ENCODE assay signal across 2 cellular contexts in genomic region chr3:22443834-22444233, GRCh38.
A peak's percentile ranks its signal among the peaks of the same experiment; 100 is the strongest.
TF ChIP-seq lines count a peak whose summit lies in the region.

No MANE protein-coding gene starts in this region.

TF ChIP-seq in H1, 55 proteins besides CTCF, POLR2A, EP300 and RAD21:
- TF ChIP-seq CEBPB (IDR thresholded peaks at IDR 0.05; ENCODE audit: low read depth, low read length) (no peak), CHD7 (IDR thresholded peaks at IDR 0.05; ENCODE audit: insufficient replicate concordance, low read length) (no peak), RNF2 (IDR thresholded peaks at IDR 0.05; ENCODE audit: borderline replicate concordance, low read depth, low read length, missing control alignments, poor library complexity, severe bottlenecking) (no peak), MAX (IDR thresholded peaks at IDR 0.05) (no peak), PHF8 (conservative IDR thresholded peaks at IDR 0.05; ENCODE audit: low read depth, low read length) (no peak), GABPA (IDR thresholded peaks at IDR 0.05; ENCODE audit: borderline replicate concordance, insufficient read depth, low read length) (no peak), HDAC2 (IDR thresholded peaks at IDR 0.05; ENCODE audit: borderline replicate concordance in 1 of 2, low read depth in 2 of 2, low read length in 2 of 2) (no peak), FOSL1 (IDR thresholded peaks at IDR 0.05; ENCODE audit: insufficient read depth, low read depth, low read length) (no peak), TAF7 (optimal IDR thresholded peaks at IDR 0.05; ENCODE audit: borderline replicate concordance, low read depth, low read length) (no peak), SIX5 (IDR thresholded peaks at IDR 0.05; ENCODE audit: low read depth, low read length) (no peak), EZH2 (IDR thresholded peaks at IDR 0.05; ENCODE audit: low read depth, low read length, severe bottlenecking) (no peak)

TF ChIP-seq in neural cell, 6 proteins besides CTCF, POLR2A, EP300 and RAD21:
- TF ChIP-seq REST (IDR thresholded peaks at IDR 0.05; ENCODE audit: borderline replicate concordance): peak; percentile 58
- TF ChIP-seq POLR2AphosphoS5 (IDR thresholded peaks at IDR 0.05): peak; percentile 99
- TF ChIP-seq EZH2 (IDR thresholded peaks at IDR 0.05; ENCODE audit: borderline replicate concordance, insufficient read depth, low read length, poor library complexity, severe bottlenecking): no peak
